In genomic region chr21:29185172-29185571, GRCh38 we compare ENCODE assay signal across 20 cellular contexts. TPM values are rescaled to one million over a fixed set of nuclear protein-coding genes. Genes with fewer than 3 reads are reported as not detected.
DNase-seq lines count a peak whose midpoint lies in the region; ATAC-seq, FAIRE-seq and TF ChIP-seq lines count a peak whose summit lies in the region.
"Had no signal": no experiment of that assay in that cellular context is flagged by ENCODE, and none has a peak within 500 bp of the region (broad histone marks: within the 10 kb centered on the region; RNA-seq: fewer than 3 reads in every experiment).

No MANE protein-coding gene starts in this region.

- H2AFZ ChIP-seq in IMR-90 (replicated peaks; ENCODE audit: low read length, poor library complexity) (no peak overlapping the region), PC-9 (no peak overlapping the region), osteoblast (ENCODE audit: low read length) (no peak overlapping the region)

- H3K9me2 ChIP-seq in PC-9 (ENCODE audit: insufficient read depth) = no peaks in the 10 kb centered on the region

- H3K18ac ChIP-seq in IMR-90 (ENCODE audit: low read depth, low read length) = peak overlapping the region; percentile 86

- CTCF ChIA-PET in IMR-90 (lab: Yijun Ruan, JAX) = interaction anchor here (0.7 kb wide), 1 partner anchor 76 kb away, joined by 4 read pairs; no protein-coding TSS in a partner anchor
- CTCF ChIA-PET in PC-9 (lab: Charles Lee) = no interaction called here

- H3K56ac ChIP-seq in IMR-90 (ENCODE audit: extremely low read depth, insufficient read depth, low read length) = no peak overlapping the region

- H4K5ac ChIP-seq in IMR-90 (ENCODE audit: low read depth, low read length) = peak overlapping the region; percentile 61; the same call in 1 of the 2 replicates

- no peak for TF ChIP-seq RAD21 in IMR-90 (IDR thresholded peaks at IDR 0.05; ENCODE audit: low read length)

- peaks cover 42% of the 10 kb centered on the region for H3F3A ChIP-seq in PC-9 (ENCODE audit: insufficient read depth, low read depth)

- H3K27me3 ChIP-seq in IMR-90 (ENCODE audit: control insufficient read depth, insufficient read depth, low read length) (no peaks in the 10 kb centered on the region), PC-9 (ENCODE audit: insufficient read depth, low read depth) (no peaks in the 10 kb centered on the region), osteoblast (ENCODE audit: insufficient read depth, low read length) (no peaks in the 10 kb centered on the region)
- H3K27me3 ChIP-seq: BE2C had no signal

- H3K79me2 ChIP-seq in PC-9 (ENCODE audit: low read depth) (no peaks in the 10 kb centered on the region), osteoblast (ENCODE audit: insufficient read depth, low read length) (no peaks in the 10 kb centered on the region)

- TF ChIP-seq CTCF in IMR-90 (conservative IDR thresholded peaks at IDR 0.05; ENCODE audit: low read depth, low read length) (no peak), PC-9 (conservative IDR thresholded peaks at IDR 0.05) (no peak), osteoblast (IDR thresholded peaks at IDR 0.05; ENCODE audit: extremely low read depth, low read depth, low read length) (no peak), D721Med (IDR thresholded peaks at IDR 0.05; ENCODE audit: insufficient read depth, missing control alignments) (no peak)

- in situ Hi-C loops in IMR-90 (cut with MboI; ENCODE audit: low sequenced_read_pairs) = no loop called here

- H3K4me1 ChIP-seq in IMR-90 (ENCODE audit: control insufficient read depth, insufficient read depth, low read length) (peaks cover 29% of the 10 kb centered on the region), PC-9 (replicated peaks; ENCODE audit: insufficient read depth) (peaks cover 89% of the 10 kb centered on the region), osteoblast (ENCODE audit: insufficient read depth, low read length) (peaks cover 61% of the 10 kb centered on the region)
- H3K4me1 ChIP-seq: BE2C had no signal

- no peak overlapping the region for H3K23ac ChIP-seq in IMR-90 (ENCODE audit: low read depth, low read length)

- no peak overlapping the region for H3K9ac ChIP-seq in IMR-90 (ENCODE audit: low read depth, low read length)

- no peak for TF ChIP-seq POLR2A in IMR-90 (IDR thresholded peaks at IDR 0.05; ENCODE audit: low read depth, low read length)

- H3K9me3 ChIP-seq in IMR-90 (ENCODE audit: control insufficient read depth, insufficient read depth, low read length) = no peaks in the 10 kb centered on the region
- no peaks in the 10 kb centered on the region; the same call in 1 of the 2 replicates for H3K9me3 ChIP-seq in PC-9 (ENCODE audit: insufficient read depth, low read depth)
- H3K9me3 ChIP-seq in osteoblast (ENCODE audit: low read depth, low read length) = no peaks in the 10 kb centered on the region
- H3K9me3 ChIP-seq: BE2C had no signal

- H3K27ac ChIP-seq in IMR-90 (ENCODE audit: insufficient read depth, low read length) = no peak overlapping the region; the same call in 1 of the 2 replicates
- peak overlapping the region; percentile 99; the same call in 1 of the 2 replicates for H3K27ac ChIP-seq in PC-9
- peak overlapping the region; percentile 46 for H3K27ac ChIP-seq in osteoblast (ENCODE audit: low read depth, low read length)

- no peak for FAIRE-seq in D721Med (lab: Jason Lieb, UNC)
- FAIRE-seq: H1 had no signal

- DNase-seq in IMR-90 (peak; percentile 25), PC-9 (no peak), fibroblast of peridontal ligament (ENCODE audit: extremely low read depth) (peak; percentile 45), osteoblast (ENCODE audit: insufficient read length, low spot score, missing footprints) (no peak), dermis blood vessel endothelial cell (no peak), COR-L47 (lab: John Stamatoyannopoulos, UW) (no peak), D721Med (ENCODE audit: insufficient read length, low spot score) (no peak)
- DNase-seq: ACHN; BE2C; CD8-positive, alpha-beta memory T cell; HFFc6; KG1; NCI-H1105; NCI-H1930; NCI-H2171; NK-92 treated with Interleukin-12 subunit alpha and Interleukin-12 subunit beta, amount 100 ng/mL, for 24 hours had no signal

- H2BK120ac ChIP-seq in IMR-90 (ENCODE audit: low read depth, low read length) = peak overlapping the region; percentile 21; the same call in 1 of the 2 replicates

- H3K9me1 ChIP-seq in IMR-90 (ENCODE audit: insufficient read depth, low read length) = peaks cover 19% of the 10 kb centered on the region

- H2BK20ac ChIP-seq in IMR-90 (ENCODE audit: low read depth, low read length) = peak overlapping the region; percentile 67

- H4K20me1 ChIP-seq in IMR-90 (ENCODE audit: insufficient read depth, low read length) (no peaks in the 10 kb centered on the region), PC-9 (ENCODE audit: insufficient read depth) (no peaks in the 10 kb centered on the region), osteoblast (ENCODE audit: insufficient read depth, low read length) (no peaks in the 10 kb centered on the region)

- H4K8ac ChIP-seq in IMR-90 (ENCODE audit: low read depth in 2 of 2, low read length in 2 of 2) = peak overlapping the region; percentile 2 to 11; a peak in 1 of 4 replicates

- peak overlapping the region; percentile 38; the same call in 1 of the 2 replicates for H3K4ac ChIP-seq in IMR-90 (ENCODE audit: low read depth, low read length)

- H3K36me3 ChIP-seq in IMR-90 (ENCODE audit: control insufficient read depth, insufficient read depth, low read length) (no peaks in the 10 kb centered on the region), PC-9 (ENCODE audit: low read depth) (no peaks in the 10 kb centered on the region), osteoblast (ENCODE audit: insufficient read depth, low read length) (no peaks in the 10 kb centered on the region)
- H3K36me3 ChIP-seq: BE2C had no signal

- dilution Hi-C loops in IMR-90 (cut with HindIII; ENCODE audit: low sequenced_read_pairs, unreplicated experiment) = no loop called here

- BruUV-seq in IMR-90 (replicated peaks; lab: Mats Ljungman, UMichigan) (no TSS peak), PC-9 (replicated peaks; lab: Mats Ljungman, UMichigan) (no TSS peak)

- peak overlapping the region; percentile 81 for H3K14ac ChIP-seq in IMR-90 (replicated peaks; ENCODE audit: low read depth, low read length)

- no CpG with 5 or more reads among the region's 1 CpG for WGBS in IMR-90 (ENCODE audit: extremely low coverage in 2 of 2, insufficient read length in 1 of 2), 2 experiments

- POLR2A ChIA-PET in IMR-90 (lab: Charles Lee; ENCODE audit: unreplicated experiment) (no interaction called here), PC-9 (lab: Charles Lee; ENCODE audit: unreplicated experiment) (no interaction called here)

- no peak overlapping the region for H3K4me3 ChIP-seq in IMR-90 (ENCODE audit: insufficient read depth, low read depth, low read length)
- H3K4me3 ChIP-seq in PC-9 = no peak overlapping the region
- no peak overlapping the region for H3K4me3 ChIP-seq in osteoblast (ENCODE audit: insufficient read depth, low read length)

- peak overlapping the region; percentile 61; the same call in 1 of the 2 replicates for H4K91ac ChIP-seq in IMR-90 (ENCODE audit: insufficient read depth, low read depth, low read length)

- no peak overlapping the region for H2AK9ac ChIP-seq in IMR-90 (replicated peaks; ENCODE audit: low read depth, low read length, poor library complexity)

- H3K79me1 ChIP-seq in IMR-90 (ENCODE audit: low read depth in 1 of 2, low read length in 2 of 2) = peaks cover 5 to 26% of the 10 kb centered on the region in 2 experiments; a peak in 3 of 4 replicates

- intact Hi-C loops in IMR-90 (cut with micrococcal nuclease) = no loop called here
- intact Hi-C loops in PC-9 (cut with micrococcal nuclease; ENCODE audit: unreplicated experiment) = no loop called here

- ATAC-seq in IMR-90 (ENCODE audit: low read depth) = no peak
- ATAC-seq: Right ventricle myocardium inferior, SK-N-SH treated with all-trans-retinoic acid at 6 μM for 48 hours had no signal

- peak overlapping the region; percentile 74; the same call in 2 of the 3 replicates for H2BK15ac ChIP-seq in IMR-90 (ENCODE audit: low read depth, low read length)

- H3K4me2 ChIP-seq in IMR-90 (ENCODE audit: low read depth, low read length) (no peak overlapping the region), PC-9 (no peak overlapping the region), osteoblast (ENCODE audit: insufficient read depth, low read length) (no peak overlapping the region)

- peak overlapping the region; percentile 18 for H2BK5ac ChIP-seq in IMR-90 (ENCODE audit: low read depth, low read length, poor library complexity, severe bottlenecking)

- H2AK5ac ChIP-seq in IMR-90 (ENCODE audit: low read depth, low read length) = no peak overlapping the region

TF ChIP-seq in IMR-90, 13 proteins besides CTCF, POLR2A, EP300 and RAD21:
- TF ChIP-seq MAFK (IDR thresholded peaks at IDR 0.05; ENCODE audit: low read depth, low read length) (no peak), RFX5 (IDR thresholded peaks at IDR 0.05; ENCODE audit: low read depth, low read length) (no peak), CHD1 (IDR thresholded peaks at IDR 0.05; ENCODE audit: low read depth, low read length) (no peak), CEBPB (IDR thresholded peaks at IDR 0.05; ENCODE audit: low read depth, low read length) (peak; percentile 41; the same call in 1 of the 2 replicates), SMC3 (IDR thresholded peaks at IDR 0.05; ENCODE audit: low read depth, low read length) (no peak), MAZ (IDR thresholded peaks at IDR 0.05; ENCODE audit: borderline replicate concordance, low read depth, low read length) (no peak), FOS (IDR thresholded peaks at IDR 0.05; ENCODE audit: low read depth, low read length) (no peak), RCOR1 (IDR thresholded peaks at IDR 0.05; ENCODE audit: insufficient replicate concordance, low read length) (no peak), BHLHE40 (IDR thresholded peaks at IDR 0.05; ENCODE audit: low read depth, low read length) (no peak)
TF ChIP-seq in IMR-90: peak in this region for 1.

RNA-seq across cellular contexts. Expression of gene MAP3K7CL, which starts 54.7 kb away (rescaled TPM):
- 21.0 and 25.3 TPM in 2 replicates for total RNA-seq in IMR-90 (2012; rRNA removed)
- polyA plus RNA-seq in IMR-90 (2012; rRNA removed) = 21.8 and 22.3 TPM in 2 replicates
- polyA plus RNA-seq in IMR-90 (2012; cell fraction: cytosol; rRNA removed) = 10.0 and 17.0 TPM in 2 replicates
- polyA plus RNA-seq in IMR-90 (2012; cell fraction: nucleus; rRNA removed; ENCODE audit: low replicate concordance) = 7.6 and 12.0 TPM in 2 replicates
- total RNA-seq in PC-9 (2021) = 0.37 and 0.50 TPM in 2 replicates
- 15.6 and 19.9 TPM in 2 replicates for total RNA-seq in osteoblast
- 2.2 and 3.7 TPM in 2 replicates for total RNA-seq in dermis blood vessel endothelial cell
- total RNA-seq: H1, NCI-H460 had no signal
- polyA plus RNA-seq: H1 had no signal

Comparison
In these comparisons a context has a peak if more than half of its experiments do, and no peak if none do; other contexts are left out.
1. DNase-seq: peak in IMR-90 (single experiment) and fibroblast of peridontal ligament (single experiment); none in PC-9 (0 of 2), osteoblast (single experiment), dermis blood vessel endothelial cell (single experiment), COR-L47 (single experiment) and D721Med (single experiment).